Comparison of ENCODE assay signal across 1 cellular context in genomic region chr15:65804252-65804931, GRCh38.
TF ChIP-seq lines count a peak whose summit lies in the region.

No MANE protein-coding gene starts in this region.

TF ChIP-seq in HepG2, 621 proteins besides CTCF, POLR2A, EP300 and RAD21 (continued from another document):
- TF ChIP-seq FOSL2 (CRISPR knock-in tag; IDR thresholded peaks at IDR 0.05) = peak; percentile 44; the same call in 1 of the 2 replicates
- TF ChIP-seq KDM6A (CRISPR knock-in tag; IDR thresholded peaks at IDR 0.05; ENCODE audit: low read depth) = peak; percentile 52; the same call in 1 of the 2 replicates
- peak; percentile 99 for TF ChIP-seq CEBPB (IDR thresholded peaks at IDR 0.05; ENCODE audit: borderline replicate concordance, low read depth, low read length)
- TF ChIP-seq KLF12 (CRISPR knock-in tag; IDR thresholded peaks at IDR 0.05; ENCODE audit: borderline replicate concordance) = no peak
- TF ChIP-seq, protein P1, sequence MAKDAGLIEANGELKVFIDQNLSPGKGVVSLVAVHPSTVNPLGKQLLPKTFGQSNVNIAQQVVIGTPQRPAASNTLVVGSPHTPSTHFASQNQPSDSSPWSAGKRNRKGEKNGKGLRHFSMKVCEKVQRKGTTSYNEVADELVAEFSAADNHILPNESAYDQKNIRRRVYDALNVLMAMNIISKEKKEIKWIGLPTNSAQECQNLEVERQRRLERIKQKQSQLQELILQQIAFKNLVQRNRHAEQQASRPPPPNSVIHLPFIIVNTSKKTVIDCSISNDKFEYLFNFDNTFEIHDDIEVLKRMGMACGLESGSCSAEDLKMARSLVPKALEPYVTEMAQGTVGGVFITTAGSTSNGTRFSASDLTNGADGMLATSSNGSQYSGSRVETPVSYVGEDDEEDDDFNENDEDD (CRISPR knock-in tag; IDR thresholded peaks at IDR 0.05; ENCODE audit: borderline replicate concordance) = 0 out of 2 replicates have a peak, but pooled peaks have one; percentile 13
- TF ChIP-seq EZH2 (conservative IDR thresholded peaks at IDR 0.05; ENCODE audit: low read depth, low read length) = no peak
- no peak for TF ChIP-seq NR2F1 (CRISPR knock-in tag; IDR thresholded peaks at IDR 0.05)
- no peak for TF ChIP-seq DMAP1 (CRISPR knock-in tag; IDR thresholded peaks at IDR 0.05)
- peak; percentile 87; the same call in 1 of the 2 replicates for TF ChIP-seq SIX1 (CRISPR knock-in tag; IDR thresholded peaks at IDR 0.05; ENCODE audit: borderline replicate concordance)
- peak; percentile 45; the same call in 1 of the 2 replicates for TF ChIP-seq FOXO1 (CRISPR knock-in tag; IDR thresholded peaks at IDR 0.05)
- no peak; the same call in 1 of the 2 replicates for TF ChIP-seq CREM (IDR thresholded peaks at IDR 0.05)
- no peak for TF ChIP-seq CREM (CRISPR knock-in tag; IDR thresholded peaks at IDR 0.05)
- peak; percentile 71 for TF ChIP-seq ZNF121 (CRISPR knock-in tag; IDR thresholded peaks at IDR 0.05)
- TF ChIP-seq PHF5A (CRISPR knock-in tag; IDR thresholded peaks at IDR 0.05; ENCODE audit: low read depth, unreplicated experiment) = no peak
- TF ChIP-seq DPF2 (CRISPR knock-in tag; IDR thresholded peaks at IDR 0.05; ENCODE audit: borderline replicate concordance, low read depth) = 0 out of 2 replicates have a peak, but pooled peaks have one; percentile 30
- TF ChIP-seq CCDC6 (CRISPR knock-in tag; IDR thresholded peaks at IDR 0.05) = no peak
- peak; percentile 74; the same call in 1 of the 2 replicates for TF ChIP-seq ZNF12 (CRISPR knock-in tag; IDR thresholded peaks at IDR 0.05)
- TF ChIP-seq HDAC1 (CRISPR knock-in tag; IDR thresholded peaks at IDR 0.05) = peak; percentile 44; the same call in 1 of the 2 replicates
- peak; percentile 73 for TF ChIP-seq KAT8 (CRISPR knock-in tag; IDR thresholded peaks at IDR 0.05)
- TF ChIP-seq PHF21A (CRISPR knock-in tag; IDR thresholded peaks at IDR 0.05) = peak; percentile 30; the same call in 1 of the 2 replicates
- peak; percentile 55; the same call in 1 of the 2 replicates for TF ChIP-seq NCOR1 (IDR thresholded peaks at IDR 0.05; ENCODE audit: borderline replicate concordance, low read length)
- 0 out of 2 replicates have a peak, but pooled peaks have one; percentile 17 for TF ChIP-seq ZGPAT (CRISPR knock-in tag; IDR thresholded peaks at IDR 0.05)
- peak; percentile 58 for TF ChIP-seq THAP11 (CRISPR knock-in tag; IDR thresholded peaks at IDR 0.05)
- peak; percentile 60; the same call in 1 of the 2 replicates for TF ChIP-seq ZNF644 (CRISPR knock-in tag; IDR thresholded peaks at IDR 0.05; ENCODE audit: low read depth)
- TF ChIP-seq ZFP1 (CRISPR knock-in tag; IDR thresholded peaks at IDR 0.05) = peak; percentile 48; the same call in 1 of the 2 replicates
- 0 out of 2 replicates have a peak, but pooled peaks have one; percentile 45 for TF ChIP-seq PAXIP1 (CRISPR knock-in tag; conservative IDR thresholded peaks at IDR 0.05)
- TF ChIP-seq AHDC1 (CRISPR knock-in tag; IDR thresholded peaks at IDR 0.05; ENCODE audit: borderline replicate concordance) = peak; percentile 56; the same call in 1 of the 2 replicates
- peak; percentile 20; the same call in 1 of the 2 replicates for TF ChIP-seq ZNF7 (CRISPR knock-in tag; IDR thresholded peaks at IDR 0.05)
- peak; percentile 61; the same call in 1 of the 2 replicates for TF ChIP-seq SOX5 (CRISPR knock-in tag; IDR thresholded peaks at IDR 0.05; ENCODE audit: borderline replicate concordance)
- peak; percentile 80 for TF ChIP-seq NCOA2 (CRISPR knock-in tag; IDR thresholded peaks at IDR 0.05)
- TF ChIP-seq FOXP1 (IDR thresholded peaks at IDR 0.05) = no peak
- peak; percentile 66; the same call in 1 of the 2 replicates for TF ChIP-seq FOXP1 (CRISPR knock-in tag; IDR thresholded peaks at IDR 0.05)
- no peak for TF ChIP-seq RELA (CRISPR knock-in tag; IDR thresholded peaks at IDR 0.05)
- TF ChIP-seq TBP (CRISPR knock-in tag; IDR thresholded peaks at IDR 0.05) = no peak
- peak; percentile 81 for TF ChIP-seq HMG20A (CRISPR knock-in tag; IDR thresholded peaks at IDR 0.05; ENCODE audit: borderline replicate concordance)
- peak; percentile 68 for TF ChIP-seq RCOR2 (CRISPR knock-in tag; IDR thresholded peaks at IDR 0.05)
- peak; percentile 97 for TF ChIP-seq CEBPG (CRISPR knock-in tag; IDR thresholded peaks at IDR 0.05)
- no peak for TF ChIP-seq ZNF512 (CRISPR knock-in tag; IDR thresholded peaks at IDR 0.05)
- 0 out of 2 replicates have a peak, but pooled peaks have one; percentile 43 for TF ChIP-seq KMT2B (CRISPR knock-in tag; IDR thresholded peaks at IDR 0.05)
- TF ChIP-seq ZNF292 (CRISPR knock-in tag; IDR thresholded peaks at IDR 0.05; ENCODE audit: borderline replicate concordance, low read depth) = peak; percentile 43; the same call in 1 of the 2 replicates
- no peak for TF ChIP-seq AGO2 (optimal IDR thresholded peaks at IDR 0.05; ENCODE audit: low read depth, low read length)
- no peak for TF ChIP-seq ZNF558 (CRISPR knock-in tag; IDR thresholded peaks at IDR 0.05; ENCODE audit: borderline replicate concordance)
- TF ChIP-seq TCF7 (IDR thresholded peaks at IDR 0.05; ENCODE audit: low read depth) = peak; percentile 19; the same call in 1 of the 2 replicates
- peak; percentile 84 for TF ChIP-seq HDAC2 (CRISPR knock-in tag; IDR thresholded peaks at IDR 0.05)
- peak; percentile 75 for TF ChIP-seq SMAD3 (CRISPR knock-in tag; IDR thresholded peaks at IDR 0.05)
- no peak for TF ChIP-seq ZNF205 (CRISPR knock-in tag; IDR thresholded peaks at IDR 0.05)
- peak; percentile 30; the same call in 1 of the 2 replicates for TF ChIP-seq SAP130 (CRISPR knock-in tag; IDR thresholded peaks at IDR 0.05; ENCODE audit: low read depth)
- TF ChIP-seq SOX13 (IDR thresholded peaks at IDR 0.05) = no peak
- TF ChIP-seq SOX13 (CRISPR knock-in tag; conservative IDR thresholded peaks at IDR 0.05 in 1 of 2, IDR thresholded peaks at IDR 0.05 in 1 of 2) = peak in 1 of 2 experiments; percentile 81; a peak in 2 of 4 replicates
- peak; percentile 34 for TF ChIP-seq ASH2L (IDR thresholded peaks at IDR 0.05; ENCODE audit: insufficient read length, low read depth, low read length)
- TF ChIP-seq RXRB (CRISPR knock-in tag; IDR thresholded peaks at IDR 0.05; ENCODE audit: borderline replicate concordance) = peak; percentile 52; the same call in 1 of the 2 replicates
- no peak for TF ChIP-seq RFXANK (CRISPR knock-in tag; IDR thresholded peaks at IDR 0.05)
- TF ChIP-seq ZMYM2 (CRISPR knock-in tag; IDR thresholded peaks at IDR 0.05) = 0 out of 2 replicates have a peak, but pooled peaks have one; percentile 10
- TF ChIP-seq, protein P2, sequence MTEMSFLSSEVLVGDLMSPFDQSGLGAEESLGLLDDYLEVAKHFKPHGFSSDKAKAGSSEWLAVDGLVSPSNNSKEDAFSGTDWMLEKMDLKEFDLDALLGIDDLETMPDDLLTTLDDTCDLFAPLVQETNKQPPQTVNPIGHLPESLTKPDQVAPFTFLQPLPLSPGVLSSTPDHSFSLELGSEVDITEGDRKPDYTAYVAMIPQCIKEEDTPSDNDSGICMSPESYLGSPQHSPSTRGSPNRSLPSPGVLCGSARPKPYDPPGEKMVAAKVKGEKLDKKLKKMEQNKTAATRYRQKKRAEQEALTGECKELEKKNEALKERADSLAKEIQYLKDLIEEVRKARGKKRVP (CRISPR knock-in tag; IDR thresholded peaks at IDR 0.05) = peak in 1 of 2 experiments; percentile 69; a peak in 1 of 4 replicates
- no peak for TF ChIP-seq RFX1 (IDR thresholded peaks at IDR 0.05)
TF ChIP-seq in HepG2: peak in this region for 76.
